Comparison of ENCODE assay signal across 31 cellular contexts in genomic region chr2:18273205-18273604, GRCh38.
"Had no signal": no experiment of that assay in that cellular context is flagged by ENCODE, and none has a peak within 500 bp of the region (broad histone marks: within the 10 kb centered on the region; RNA-seq: fewer than 3 reads in every experiment).

No MANE protein-coding gene starts in this region.

- ATAC-seq: activated CD4-positive, CD25-positive, alpha-beta regulatory T cell treated with anti-CD3 and anti-CD28 coated beads, Interleukin-2, amount 50 U/mL, for 24 hours; activated CD8-positive, alpha-beta memory T cell treated with anti-CD3 and anti-CD28 coated beads, Interleukin-2, amount 10 ng/mL, durations not matched to agents 7 days and 5 days; activated CD8-positive, alpha-beta T cell treated with anti-CD3 and anti-CD28 coated beads, Interleukin-2, amount 10 ng/mL, durations not matched to agents 7 days and 5 days; activated naive CD4-positive, alpha-beta T cell treated with anti-CD3 and anti-CD28 coated beads, Interleukin-2, amount 50 U/mL, for 72 hours; body of pancreas; WTC11 had no signal

- H3K9me3 Mint-ChIP-seq: activated CD4-positive, alpha-beta memory T cell treated with anti-CD3 and anti-CD28 coated beads, Interleukin-2, amount 10 ng/mL, durations not matched to agents 7 days and 5 days; activated CD4-positive, alpha-beta T cell treated with anti-CD3 and anti-CD28 coated beads, Interleukin-2, amount 10 ng/mL, durations not matched to agents 7 days and 5 days; activated naive CD8-positive, alpha-beta T cell treated with anti-CD3 and anti-CD28 coated beads for 36 hours; activated T-cell treated with anti-CD3 and anti-CD28 coated beads, Interleukin-2, amount 50 U/mL, for 24 hours; T-helper 1 cell treated with Interleukin-12 subunit alpha and Interleukin-12 subunit beta and Interleukin-4 antibody, amounts not matched to agents 30 μg/mL and 1 μg/mL, for 36 hours; T-helper 2 cell treated with Interferon-gamma antibody and Interleukin-4, amounts not matched to agents 5 μg/mL and 100 μg/mL, for 36 hours had no signal

- H3K4me3 ChIP-seq: adrenal gland, body of pancreas had no signal

- H3K27ac ChIP-seq: adrenal gland, body of pancreas, WERI-Rb-1 had no signal

- DNase-seq: activated CD4-positive, alpha-beta memory T cell treated with anti-CD3 and anti-CD28 coated beads, Interleukin-2, amount 10 ng/mL, durations not matched to agents 7 days and 5 days; activated CD4-positive, alpha-beta T cell treated with anti-CD3 and anti-CD28 coated beads for 4 hours; activated CD4-positive, alpha-beta T cell treated with anti-CD3 and anti-CD28 coated beads, Interleukin-2, amount 10 ng/mL, durations not matched to agents 7 days and 5 days; activated CD4-positive, alpha-beta T cell treated with anti-CD3 and anti-CD28 coated beads, Interleukin-2, amount 50 U/mL, for 48 hours; activated CD4-positive, CD25-positive, alpha-beta regulatory T cell; activated CD8-positive, alpha-beta memory T cell treated with anti-CD3 and anti-CD28 coated beads for 24 hours; activated CD8-positive, alpha-beta memory T cell treated with anti-CD3 and anti-CD28 coated beads, Interleukin-2, amount 10 ng/mL, durations not matched to agents 7 days and 5 days; activated CD8-positive, alpha-beta memory T cell treated with anti-CD3 and anti-CD28 coated beads, Interleukin-2, amount 50 U/mL, for 48 hours; activated CD8-positive, alpha-beta T cell treated with anti-CD3 and anti-CD28 coated beads, Interleukin-2, amount 10 ng/mL, durations not matched to agents 7 days and 5 days; activated effector memory CD4-positive, alpha-beta T cell treated with anti-CD3 and anti-CD28 coated beads, Interleukin-2, amount 50 U/mL, for 16 hours; activated gamma-delta T cell treated with Interleukin-2 at 50 U/mL for 16 hours; activated naive CD4-positive, alpha-beta T cell; activated naive CD4-positive, alpha-beta T cell treated with anti-CD3 and anti-CD28 coated beads for 36 hours; activated naive CD4-positive, alpha-beta T cell treated with anti-CD3 and anti-CD28 coated beads, Interleukin-2, amount 50 U/mL, for 16 hours; activated naive CD8-positive, alpha-beta T cell treated with anti-CD3 and anti-CD28 coated beads for 36 hours; activated T-cell treated with anti-CD3 and anti-CD28 coated beads, Interleukin-2, amount 50 U/mL, for 24 hours; activated T-cell treated with anti-CD3 and anti-CD28 coated beads, Interleukin-2, amount 50 U/mL, for 48 hours; adrenal gland; amniotic stem cell; aorta; body of pancreas; central memory CD4-positive, alpha-beta T cell; T-helper 1 cell; T-helper 2 cell; T-helper 9 cell; WERI-Rb-1 had no signal

- H3K36me3 ChIP-seq: adrenal gland, WERI-Rb-1 had no signal

- H3K4me3 Mint-ChIP-seq: activated CD4-positive, alpha-beta memory T cell treated with anti-CD3 and anti-CD28 coated beads, Interleukin-2, amount 10 ng/mL, durations not matched to agents 7 days and 5 days; activated CD4-positive, alpha-beta T cell treated with anti-CD3 and anti-CD28 coated beads, Interleukin-2, amount 10 ng/mL, durations not matched to agents 7 days and 5 days; activated CD8-positive, alpha-beta memory T cell treated with anti-CD3 and anti-CD28 coated beads, Interleukin-2, amount 10 ng/mL, durations not matched to agents 7 days and 5 days; activated CD8-positive, alpha-beta T cell treated with anti-CD3 and anti-CD28 coated beads, Interleukin-2, amount 10 ng/mL, durations not matched to agents 7 days and 5 days; activated naive CD4-positive, alpha-beta T cell treated with anti-CD3 and anti-CD28 coated beads for 36 hours; activated naive CD8-positive, alpha-beta T cell treated with anti-CD3 and anti-CD28 coated beads for 36 hours; activated T-cell treated with anti-CD3 and anti-CD28 coated beads, Interleukin-2, amount 50 U/mL, for 24 hours; T-helper 1 cell treated with Interleukin-12 subunit alpha and Interleukin-12 subunit beta and Interleukin-4 antibody, amounts not matched to agents 30 μg/mL and 1 μg/mL, for 36 hours; T-helper 2 cell treated with Interferon-gamma antibody and Interleukin-4, amounts not matched to agents 5 μg/mL and 100 μg/mL, for 36 hours; WTC11 had no signal

- H3K4me1 Mint-ChIP-seq: activated CD4-positive, alpha-beta memory T cell treated with anti-CD3 and anti-CD28 coated beads, Interleukin-2, amount 10 ng/mL, durations not matched to agents 7 days and 5 days; activated CD4-positive, alpha-beta T cell treated with anti-CD3 and anti-CD28 coated beads, Interleukin-2, amount 10 ng/mL, durations not matched to agents 7 days and 5 days; activated CD8-positive, alpha-beta memory T cell treated with anti-CD3 and anti-CD28 coated beads, Interleukin-2, amount 10 ng/mL, durations not matched to agents 7 days and 5 days; activated naive CD8-positive, alpha-beta T cell treated with anti-CD3 and anti-CD28 coated beads for 36 hours had no signal

- H3K36me3 Mint-ChIP-seq: activated CD8-positive, alpha-beta memory T cell treated with anti-CD3 and anti-CD28 coated beads, Interleukin-2, amount 10 ng/mL, durations not matched to agents 7 days and 5 days; activated naive CD4-positive, alpha-beta T cell treated with anti-CD3 and anti-CD28 coated beads, Interleukin-2, amount 50 U/mL, for 72 hours; activated naive CD8-positive, alpha-beta T cell treated with anti-CD3 and anti-CD28 coated beads for 36 hours had no signal

- H3K27me3 ChIP-seq: adrenal gland, body of pancreas had no signal

- H3K27me3 Mint-ChIP-seq: activated CD4-positive, alpha-beta memory T cell treated with anti-CD3 and anti-CD28 coated beads, Interleukin-2, amount 10 ng/mL, durations not matched to agents 7 days and 5 days; activated CD4-positive, alpha-beta T cell treated with anti-CD3 and anti-CD28 coated beads, Interleukin-2, amount 10 ng/mL, durations not matched to agents 7 days and 5 days; activated CD8-positive, alpha-beta memory T cell treated with anti-CD3 and anti-CD28 coated beads, Interleukin-2, amount 10 ng/mL, durations not matched to agents 7 days and 5 days; activated naive CD8-positive, alpha-beta T cell treated with anti-CD3 and anti-CD28 coated beads for 36 hours; activated T-cell treated with anti-CD3 and anti-CD28 coated beads, Interleukin-2, amount 50 U/mL, for 24 hours had no signal

- H3K27ac Mint-ChIP-seq: activated CD4-positive, alpha-beta memory T cell treated with anti-CD3 and anti-CD28 coated beads, Interleukin-2, amount 10 ng/mL, durations not matched to agents 7 days and 5 days; activated CD4-positive, alpha-beta T cell treated with anti-CD3 and anti-CD28 coated beads, Interleukin-2, amount 10 ng/mL, durations not matched to agents 7 days and 5 days; activated CD8-positive, alpha-beta memory T cell treated with anti-CD3 and anti-CD28 coated beads, Interleukin-2, amount 10 ng/mL, durations not matched to agents 7 days and 5 days; activated CD8-positive, alpha-beta T cell treated with anti-CD3 and anti-CD28 coated beads, Interleukin-2, amount 10 ng/mL, durations not matched to agents 7 days and 5 days; activated naive CD4-positive, alpha-beta T cell treated with anti-CD3 and anti-CD28 coated beads for 36 hours; activated naive CD4-positive, alpha-beta T cell treated with anti-CD3 and anti-CD28 coated beads, Interleukin-2, amount 50 U/mL, for 72 hours; activated naive CD8-positive, alpha-beta T cell treated with anti-CD3 and anti-CD28 coated beads for 36 hours; activated T-cell treated with anti-CD3 and anti-CD28 coated beads, Interleukin-2, amount 50 U/mL, for 24 hours; T-helper 1 cell treated with Interleukin-12 subunit alpha and Interleukin-12 subunit beta and Interleukin-4 antibody, amounts not matched to agents 30 μg/mL and 1 μg/mL, for 36 hours; T-helper 2 cell treated with Interferon-gamma antibody and Interleukin-4, amounts not matched to agents 5 μg/mL and 100 μg/mL, for 36 hours; WTC11 had no signal
